8 cellular contexts compared by ENCODE assay signal in the genomic region with DNA sequence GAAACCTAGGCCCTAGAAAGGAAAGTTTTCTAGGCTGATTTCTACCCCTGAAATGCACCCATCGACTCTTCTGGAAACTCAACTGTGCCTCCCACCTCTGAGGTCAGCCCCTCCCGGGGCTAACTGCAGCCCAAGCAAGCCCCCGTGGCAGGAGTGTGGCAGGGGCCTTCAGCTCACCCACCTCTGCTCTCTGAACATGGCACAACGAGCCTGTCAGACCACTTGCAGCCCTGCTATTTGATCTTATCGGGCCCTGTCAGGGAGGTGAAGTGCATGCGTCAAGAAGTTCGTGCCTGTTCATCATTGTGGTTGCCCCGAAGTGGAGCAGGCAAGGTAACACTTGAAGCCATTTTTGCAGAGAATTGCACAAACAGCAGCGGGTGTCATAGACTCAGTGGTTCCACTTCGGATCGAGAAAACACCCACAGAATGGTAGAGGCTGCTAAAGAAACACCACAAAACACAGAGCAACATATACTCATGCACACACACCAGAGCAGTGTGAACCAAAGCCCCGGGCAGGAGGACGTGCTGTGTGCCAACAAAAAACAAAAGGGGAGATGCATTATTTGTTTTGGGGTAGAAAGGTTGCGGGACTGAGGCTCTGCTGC.
A peak's percentile ranks its signal among the peaks of the same experiment; 100 is the strongest.
DNase-seq lines count a peak whose midpoint lies in the region; ATAC-seq and TF ChIP-seq lines count a peak whose summit lies in the region.

No MANE protein-coding gene starts in this region.

- peak overlapping the region; percentile 98 for H3K27ac Mint-ChIP-seq in T-helper 2 cell treated with Interferon-gamma antibody and Interleukin-4, amounts not matched to agents 5 μg/mL and 100 μg/mL, for 36 hours
- peak overlapping the region; percentile 93 to 99 (median 98) for H3K27ac Mint-ChIP-seq in naive thymus-derived CD8-positive, alpha-beta T cell

- H3K9me3 ChIP-seq in gastroesophageal sphincter (no peaks in the 10 kb centered on the region), sigmoid colon (no peaks in the 10 kb centered on the region)

- no peaks in the 10 kb centered on the region for H3K27me3 Mint-ChIP-seq in T-helper 2 cell treated with Interferon-gamma antibody and Interleukin-4, amounts not matched to agents 5 μg/mL and 100 μg/mL, for 36 hours (ENCODE audit: low read depth)
- H3K27me3 Mint-ChIP-seq in naive thymus-derived CD8-positive, alpha-beta T cell: no peaks in the 10 kb centered on the region

- H3K36me3 ChIP-seq in gastroesophageal sphincter (no peaks in the 10 kb centered on the region), sigmoid colon (no peaks in the 10 kb centered on the region)

- H3K36me3 Mint-ChIP-seq in T-helper 2 cell treated with Interferon-gamma antibody and Interleukin-4, amounts not matched to agents 5 μg/mL and 100 μg/mL, for 36 hours (ENCODE audit: low read depth): peaks cover 8% of the 10 kb centered on the region
- peaks cover 0 to 2% (median 0%) of the 10 kb centered on the region in 3 donors for H3K36me3 Mint-ChIP-seq in naive thymus-derived CD8-positive, alpha-beta T cell

- peak; percentile 79 to 82 for ATAC-seq in naive thymus-derived CD8-positive, alpha-beta T cell
- ATAC-seq in gastroesophageal sphincter (no peak), omental fat pad (ENCODE audit: low FRiP score) (no peak)

- TF ChIP-seq CTCF in gastroesophageal sphincter (IDR thresholded peaks at IDR 0.05): no peak
- TF ChIP-seq CTCF in omental fat pad (IDR thresholded peaks at IDR 0.05): no peak
- no peak for TF ChIP-seq CTCF in sigmoid colon (IDR thresholded peaks at IDR 0.05)

- no peak overlapping the region for H3K4me3 ChIP-seq in gastroesophageal sphincter
- no peak overlapping the region for H3K4me3 ChIP-seq in sigmoid colon

- 83 to 89% methylated on average over 4 to 6 of the region's 14 CpGs for WGBS in gastroesophageal sphincter (ENCODE audit: low coverage in 1 of 2), 2 donors
- WGBS in sigmoid colon, 2 donors: 77 to 89% methylated on average over 14 of the region's 14 CpGs

- no peaks in the 10 kb centered on the region for H3K9me3 Mint-ChIP-seq in T-helper 2 cell treated with Interferon-gamma antibody and Interleukin-4, amounts not matched to agents 5 μg/mL and 100 μg/mL, for 36 hours
- no peaks in the 10 kb centered on the region for H3K9me3 Mint-ChIP-seq in naive thymus-derived CD8-positive, alpha-beta T cell

- no peak for TF ChIP-seq EP300 in gastroesophageal sphincter (IDR thresholded peaks at IDR 0.05)
- no peak for TF ChIP-seq EP300 in sigmoid colon (IDR thresholded peaks at IDR 0.05)

- intact Hi-C loops in sigmoid colon (cut with DNase I): no loop called here

- peak; percentile 90 for DNase-seq in T-helper 2 cell treated with Interferon-gamma antibody and Interleukin-4, amounts not matched to agents 5 μg/mL and 100 μg/mL, for 36 hours (ENCODE audit: low spot score)
- DNase-seq in activated T-helper 1 cell treated with Interleukin-2 at 50 U/mL for 16 hours (ENCODE audit: low read depth): peak; percentile 70
- peak; percentile 38 to 94 (median 86) for DNase-seq in naive thymus-derived CD8-positive, alpha-beta T cell
- peak; percentile 63 to 89 (median 76) for DNase-seq in stimulated activated naive CD4-positive, alpha-beta T cell (lab: John Stamatoyannopoulos, UW)
- no peak for DNase-seq in omental fat pad (ENCODE audit: low spot score)
- DNase-seq in HCEC 1CT: no peak
- no peak for DNase-seq in sigmoid colon

- H3K27me3 ChIP-seq in gastroesophageal sphincter (no peaks in the 10 kb centered on the region), sigmoid colon (no peaks in the 10 kb centered on the region)

- peaks cover 78% of the 10 kb centered on the region for H3K4me1 Mint-ChIP-seq in T-helper 2 cell treated with Interferon-gamma antibody and Interleukin-4, amounts not matched to agents 5 μg/mL and 100 μg/mL, for 36 hours (ENCODE audit: low read depth)
- peaks cover 56 to 92% (median 86%) of the 10 kb centered on the region in 4 donors for H3K4me1 Mint-ChIP-seq in naive thymus-derived CD8-positive, alpha-beta T cell

- H3K27ac ChIP-seq in gastroesophageal sphincter (no peak overlapping the region), sigmoid colon (no peak overlapping the region)

- H3K4me3 Mint-ChIP-seq in T-helper 2 cell treated with Interferon-gamma antibody and Interleukin-4, amounts not matched to agents 5 μg/mL and 100 μg/mL, for 36 hours: peak overlapping the region; percentile 76
- peak overlapping the region; percentile 55 to 83 (median 76) for H3K4me3 Mint-ChIP-seq in naive thymus-derived CD8-positive, alpha-beta T cell

- POLR2A ChIA-PET in naive thymus-derived CD8-positive, alpha-beta T cell (lab: Charles Lee): interaction anchor here (0.7 to 13.1 kb wide), 22 partner anchors 9 to 201 kb away, joined by 3 to 178 read pairs (median 9); no protein-coding TSS in a partner anchor

- no peak for TF ChIP-seq POLR2A in gastroesophageal sphincter (IDR thresholded peaks at IDR 0.05)
- TF ChIP-seq POLR2A in sigmoid colon (IDR thresholded peaks at IDR 0.05): no peak

- H3K4me1 ChIP-seq in gastroesophageal sphincter: no peaks in the 10 kb centered on the region
- no peaks in the 10 kb centered on the region for H3K4me1 ChIP-seq in sigmoid colon

Comparison
In these comparisons a context has a peak if more than half of its experiments do, and no peak if none do; other contexts are left out.
1. DNase-seq: peak in T-helper 2 cell treated with Interferon-gamma antibody and Interleukin-4, amounts not matched to agents 5 μg/mL and 100 μg/mL, for 36 hours (single experiment), activated T-helper 1 cell treated with Interleukin-2 at 50 U/mL for 16 hours (single experiment), naive thymus-derived CD8-positive, alpha-beta T cell (10 of 10) and stimulated activated naive CD4-positive, alpha-beta T cell (6 of 6); none in omental fat pad (single experiment), HCEC 1CT (single experiment) and sigmoid colon (single experiment).
2. ATAC-seq: peak in naive thymus-derived CD8-positive, alpha-beta T cell (2 of 2); none in gastroesophageal sphincter (single experiment) and omental fat pad (single experiment).